Comparison of ENCODE assay signal across 19 cellular contexts in genomic region chr12:126727656-126728055, GRCh38.
"Had no signal": no experiment of that assay in that cellular context is flagged by ENCODE, and none has a peak within 500 bp of the region (broad histone marks: within the 10 kb centered on the region; RNA-seq: fewer than 3 reads in every experiment).

No MANE protein-coding gene starts in this region.

- DNase-seq: activated CD4-positive, alpha-beta T cell treated with anti-CD3 and anti-CD28 coated beads, Interleukin-2, amount 50 U/mL, for 48 hours; activated CD4-positive, CD25-positive, alpha-beta regulatory T cell treated with anti-CD3 and anti-CD28 coated beads, Interleukin-2, amount 50 U/mL, for 72 hours; activated CD8-positive, alpha-beta memory T cell treated with anti-CD3 and anti-CD28 coated beads, Interleukin-2, amount 10 ng/mL, durations not matched to agents 7 days and 5 days; activated gamma-delta T cell; activated naive CD8-positive, alpha-beta T cell treated with anti-CD3 and anti-CD28 coated beads, Interleukin-2, amount 10 ng/mL, durations not matched to agents 7 days and 5 days; activated T-cell treated with anti-CD3 and anti-CD28 coated beads, Interleukin-2, amount 50 U/mL, for 48 hours; caudate nucleus; colonic mucosa; effector CD8-positive, alpha-beta T cell; left colon; naive thymus-derived CD4-positive, alpha-beta T cell; occipital lobe; psoas muscle; stimulated activated CD4-positive, alpha-beta T cell treated with anti-CD3 and anti-CD28 coated beads, Interleukin-2, amount 100 ng/mL, for 48 hours; stimulated activated naive CD8-positive, alpha-beta T cell treated with anti-CD3 and anti-CD28 coated beads, Interleukin-15, Interleukin-2, amounts not matched to agents 100 U/mL and 50 U/mL, for 24 hours; SW 1271 had no signal

- H3K36me3 Mint-ChIP-seq: activated naive CD8-positive, alpha-beta T cell treated with anti-CD3 and anti-CD28 coated beads, Interleukin-2, amount 10 ng/mL, durations not matched to agents 7 days and 5 days had no signal

- H3K4me3 ChIP-seq: colonic mucosa, gastroesophageal sphincter, psoas muscle had no signal

- ATAC-seq: activated CD8-positive, alpha-beta memory T cell treated with anti-CD3 and anti-CD28 coated beads, Interleukin-2, amount 10 ng/mL, durations not matched to agents 7 days and 5 days; gastroesophageal sphincter; left colon; naive thymus-derived CD4-positive, alpha-beta T cell; psoas muscle; stimulated activated naive CD8-positive, alpha-beta T cell treated with anti-CD3 and anti-CD28 coated beads, Interleukin-15, Interleukin-2, amounts not matched to agents 100 U/mL and 50 U/mL, for 24 hours had no signal

- H3K27me3 ChIP-seq: colonic mucosa had no signal

- H3K9me3 Mint-ChIP-seq: T-helper 2 cell treated with Interferon-gamma antibody and Interleukin-4, amounts not matched to agents 5 μg/mL and 100 μg/mL, for 36 hours had no signal

- H3K4me3 Mint-ChIP-seq: activated CD8-positive, alpha-beta memory T cell treated with anti-CD3 and anti-CD28 coated beads, Interleukin-2, amount 10 ng/mL, durations not matched to agents 7 days and 5 days; activated naive CD8-positive, alpha-beta T cell treated with anti-CD3 and anti-CD28 coated beads, Interleukin-2, amount 10 ng/mL, durations not matched to agents 7 days and 5 days; T-helper 2 cell treated with Interferon-gamma antibody and Interleukin-4, amounts not matched to agents 5 μg/mL and 100 μg/mL, for 36 hours had no signal

- H3K36me3 ChIP-seq: colonic mucosa, gastroesophageal sphincter had no signal

- H3K27ac ChIP-seq: colonic mucosa, epithelial cell of prostate, gastroesophageal sphincter, psoas muscle had no signal

- H3K9me3 ChIP-seq: colonic mucosa, gastroesophageal sphincter, psoas muscle had no signal

- H3K4me1 ChIP-seq: colonic mucosa, gastroesophageal sphincter, psoas muscle had no signal

- H3K27ac Mint-ChIP-seq: activated CD8-positive, alpha-beta memory T cell treated with anti-CD3 and anti-CD28 coated beads, Interleukin-2, amount 10 ng/mL, durations not matched to agents 7 days and 5 days; activated naive CD8-positive, alpha-beta T cell treated with anti-CD3 and anti-CD28 coated beads, Interleukin-2, amount 10 ng/mL, durations not matched to agents 7 days and 5 days; naive thymus-derived CD4-positive, alpha-beta T cell; T-helper 2 cell treated with Interferon-gamma antibody and Interleukin-4, amounts not matched to agents 5 μg/mL and 100 μg/mL, for 36 hours had no signal
